Comparison of ENCODE assay signal across 14 cellular contexts in the genomic region with DNA sequence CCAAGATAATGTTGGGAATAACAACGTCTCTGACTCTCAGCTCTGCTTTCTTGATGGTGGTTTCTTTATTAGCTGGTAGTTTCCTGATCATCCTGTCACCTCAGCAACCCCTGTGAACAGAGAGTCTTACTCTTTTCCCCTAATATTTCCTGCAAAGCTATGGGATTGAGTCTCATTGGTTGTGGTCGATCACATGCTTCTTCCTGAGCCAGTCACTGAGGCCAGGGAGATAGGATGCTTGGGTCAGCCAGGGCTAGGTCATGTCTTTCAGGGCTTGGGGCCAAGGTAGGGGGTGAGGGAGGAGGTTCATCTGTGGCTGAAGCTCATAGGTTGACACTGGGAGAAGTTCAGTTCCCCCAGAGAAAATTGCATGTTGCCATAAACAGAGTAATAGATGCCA.
DNase-seq lines count a peak whose midpoint lies in the region; ATAC-seq and TF ChIP-seq lines count a peak whose summit lies in the region.
"Had no signal": no experiment of that assay in that cellular context is flagged by ENCODE, and none has a peak within 500 bp of the region (broad histone marks: within the 10 kb centered on the region; RNA-seq: fewer than 3 reads in every experiment).

No MANE protein-coding gene starts in this region.

- no peak overlapping the region for H3K4me3 ChIP-seq in Jurkat, Clone E6-1 (ENCODE audit: low read length)
- H3K4me3 ChIP-seq in rectal smooth muscle tissue (ENCODE audit: low read length) = no peak overlapping the region
- H3K4me3 ChIP-seq in CD8-positive, alpha-beta T cell (ENCODE audit: low read depth, low read length) = no peak overlapping the region
- H3K4me3 ChIP-seq: upper lobe of left lung had no signal

- peaks cover 2% of the 10 kb centered on the region for H3K36me3 ChIP-seq in rectal smooth muscle tissue (ENCODE audit: control insufficient read depth, insufficient read depth, low read length)
- H3K36me3 ChIP-seq in CD8-positive, alpha-beta T cell (ENCODE audit: insufficient read depth, low read length) = peaks cover 22% of the 10 kb centered on the region

- peaks cover 24% of the 10 kb centered on the region for H3K4me1 ChIP-seq in rectal smooth muscle tissue (ENCODE audit: control insufficient read depth, insufficient read depth, low read length)
- peaks cover 15% of the 10 kb centered on the region for H3K4me1 ChIP-seq in CD8-positive, alpha-beta T cell (ENCODE audit: insufficient read depth, low read length)

- peak overlapping the region; percentile 16 for H3K27ac ChIP-seq in rectal smooth muscle tissue (ENCODE audit: low read depth, low read length)
- no peak overlapping the region for H3K27ac ChIP-seq in CD8-positive, alpha-beta T cell (ENCODE audit: low read depth, low read length)
- H3K27ac ChIP-seq: KMS-11, upper lobe of left lung had no signal

- no peak for DNase-seq in T-helper 2 cell treated with Interferon-gamma antibody and Interleukin-4, amounts not matched to agents 5 μg/mL and 100 μg/mL, for 36 hours (ENCODE audit: low spot score)
- DNase-seq in T-helper 2 cell (no peak), NCI-H524 (lab: John Stamatoyannopoulos, UW) (no peak)
- DNase-seq in Jurkat, Clone E6-1 (ENCODE audit: low read depth, low spot score) = peak; percentile 32
- DNase-seq in activated T-helper 2 cell treated with anti-CD3 and anti-CD28 coated beads, Interferon-gamma antibody, Interleukin-2, Interleukin-4, amounts not matched to agents 10 μg/mL and 5 μg/mL and 100 μg/mL, durations not matched to agents 14 hours and 24 hours and 36 hours (ENCODE audit: low spot score) = no peak
- no peak for DNase-seq in CD8-positive, alpha-beta T cell
- DNase-seq: activated B cell treated with CpG ODN at 0.5 μM for 24 hours; central memory CD4-positive, alpha-beta T cell; foreskin melanocyte; upper lobe of left lung had no signal

- peaks cover 42% of the 10 kb centered on the region for H3K36me3 Mint-ChIP-seq in T-helper 2 cell treated with Interferon-gamma antibody and Interleukin-4, amounts not matched to agents 5 μg/mL and 100 μg/mL, for 36 hours (ENCODE audit: low read depth)
- peaks cover 80% of the 10 kb centered on the region for H3K36me3 Mint-ChIP-seq in activated T-helper 2 cell treated with anti-CD3 and anti-CD28 coated beads, Interferon-gamma antibody, Interleukin-2, Interleukin-4, amounts not matched to agents 10 μg/mL and 5 μg/mL and 100 μg/mL, durations not matched to agents 14 hours and 24 hours and 36 hours (ENCODE audit: low read depth)
- H3K36me3 Mint-ChIP-seq in CD8-positive, alpha-beta T cell = peaks cover 69% of the 10 kb centered on the region

- POLR2A ChIA-PET in CD8-positive, alpha-beta T cell (lab: Charles Lee) = no interaction called here

- no peak overlapping the region for H3K9ac ChIP-seq in rectal smooth muscle tissue (ENCODE audit: low read length)
- H3K9ac ChIP-seq: KMS-11 had no signal

- H3K9me3 ChIP-seq in CD8-positive, alpha-beta T cell (ENCODE audit: low read length) = no peaks in the 10 kb centered on the region
- H3K9me3 ChIP-seq: upper lobe of left lung had no signal

- no peaks in the 10 kb centered on the region for H3K27me3 Mint-ChIP-seq in T-helper 2 cell treated with Interferon-gamma antibody and Interleukin-4, amounts not matched to agents 5 μg/mL and 100 μg/mL, for 36 hours (ENCODE audit: low read depth)
- H3K27me3 Mint-ChIP-seq in activated T-helper 2 cell treated with anti-CD3 and anti-CD28 coated beads, Interferon-gamma antibody, Interleukin-2, Interleukin-4, amounts not matched to agents 10 μg/mL and 5 μg/mL and 100 μg/mL, durations not matched to agents 14 hours and 24 hours and 36 hours (ENCODE audit: low read depth) = no peaks in the 10 kb centered on the region
- no peaks in the 10 kb centered on the region for H3K27me3 Mint-ChIP-seq in CD8-positive, alpha-beta T cell (ENCODE audit: low read depth)
- H3K27me3 Mint-ChIP-seq: activated B cell treated with CpG ODN at 0.5 μM for 24 hours had no signal

- no peak overlapping the region for H3K4me3 Mint-ChIP-seq in T-helper 2 cell treated with Interferon-gamma antibody and Interleukin-4, amounts not matched to agents 5 μg/mL and 100 μg/mL, for 36 hours
- no peak overlapping the region for H3K4me3 Mint-ChIP-seq in activated T-helper 2 cell treated with anti-CD3 and anti-CD28 coated beads, Interferon-gamma antibody, Interleukin-2, Interleukin-4, amounts not matched to agents 10 μg/mL and 5 μg/mL and 100 μg/mL, durations not matched to agents 14 hours and 24 hours and 36 hours (ENCODE audit: low read depth)
- H3K4me3 Mint-ChIP-seq in CD8-positive, alpha-beta T cell = no peak overlapping the region
- H3K4me3 Mint-ChIP-seq: activated B cell treated with CpG ODN at 0.5 μM for 24 hours had no signal

- H3K4me1 Mint-ChIP-seq in T-helper 2 cell treated with Interferon-gamma antibody and Interleukin-4, amounts not matched to agents 5 μg/mL and 100 μg/mL, for 36 hours (ENCODE audit: low read depth) = peaks cover 32% of the 10 kb centered on the region
- peaks cover 23% of the 10 kb centered on the region for H3K4me1 Mint-ChIP-seq in activated T-helper 2 cell treated with anti-CD3 and anti-CD28 coated beads, Interferon-gamma antibody, Interleukin-2, Interleukin-4, amounts not matched to agents 10 μg/mL and 5 μg/mL and 100 μg/mL, durations not matched to agents 14 hours and 24 hours and 36 hours (ENCODE audit: low read depth)
- H3K4me1 Mint-ChIP-seq in CD8-positive, alpha-beta T cell (ENCODE audit: low read depth) = peaks cover 19% of the 10 kb centered on the region

- CTCF ChIA-PET in CD8-positive, alpha-beta T cell (lab: Charles Lee) = no interaction called here

- no peak for ATAC-seq in HG02970 (IDR thresholded peaks at IDR 0.05; ENCODE audit: low FRiP score, unreplicated experiment)
- ATAC-seq in CD8-positive, alpha-beta T cell = no peak
- ATAC-seq: left lobe of liver had no signal

- no peak for TF ChIP-seq CTCF in CD8-positive, alpha-beta T cell (IDR thresholded peaks at IDR 0.05)

- intact Hi-C loops in activated T-helper 2 cell treated with anti-CD3 and anti-CD28 coated beads, Interferon-gamma antibody, Interleukin-2, Interleukin-4, amounts not matched to agents 10 μg/mL and 5 μg/mL and 100 μg/mL, durations not matched to agents 14 hours and 24 hours and 36 hours (cut with micrococcal nuclease) = no loop called here
- intact Hi-C loops in CD8-positive, alpha-beta T cell (cut with DNase I, micrococcal nuclease) = loop anchor here in 1 of 2 experiments (1.0 kb wide), 1 partner anchor 37 kb away; no protein-coding TSS in a partner anchor

- H3K27ac Mint-ChIP-seq in T-helper 2 cell treated with Interferon-gamma antibody and Interleukin-4, amounts not matched to agents 5 μg/mL and 100 μg/mL, for 36 hours = peak overlapping the region; percentile 57
- peak overlapping the region; percentile 75 for H3K27ac Mint-ChIP-seq in activated T-helper 2 cell treated with anti-CD3 and anti-CD28 coated beads, Interferon-gamma antibody, Interleukin-2, Interleukin-4, amounts not matched to agents 10 μg/mL and 5 μg/mL and 100 μg/mL, durations not matched to agents 14 hours and 24 hours and 36 hours
- H3K27ac Mint-ChIP-seq in CD8-positive, alpha-beta T cell = no peak overlapping the region
- H3K27ac Mint-ChIP-seq: activated B cell treated with CpG ODN at 0.5 μM for 24 hours had no signal

- H3K27me3 ChIP-seq in rectal smooth muscle tissue (ENCODE audit: control insufficient read depth, insufficient read depth, low read length) = no peaks in the 10 kb centered on the region
- no peaks in the 10 kb centered on the region for H3K27me3 ChIP-seq in CD8-positive, alpha-beta T cell (ENCODE audit: insufficient read depth, low read length)
- H3K27me3 ChIP-seq: upper lobe of left lung had no signal

- no peaks in the 10 kb centered on the region for H3K9me3 Mint-ChIP-seq in T-helper 2 cell treated with Interferon-gamma antibody and Interleukin-4, amounts not matched to agents 5 μg/mL and 100 μg/mL, for 36 hours
- no peaks in the 10 kb centered on the region for H3K9me3 Mint-ChIP-seq in activated T-helper 2 cell treated with anti-CD3 and anti-CD28 coated beads, Interferon-gamma antibody, Interleukin-2, Interleukin-4, amounts not matched to agents 10 μg/mL and 5 μg/mL and 100 μg/mL, durations not matched to agents 14 hours and 24 hours and 36 hours
- no peaks in the 10 kb centered on the region for H3K9me3 Mint-ChIP-seq in CD8-positive, alpha-beta T cell
- H3K9me3 Mint-ChIP-seq: activated B cell treated with CpG ODN at 0.5 μM for 24 hours had no signal
